In the genomic region with DNA sequence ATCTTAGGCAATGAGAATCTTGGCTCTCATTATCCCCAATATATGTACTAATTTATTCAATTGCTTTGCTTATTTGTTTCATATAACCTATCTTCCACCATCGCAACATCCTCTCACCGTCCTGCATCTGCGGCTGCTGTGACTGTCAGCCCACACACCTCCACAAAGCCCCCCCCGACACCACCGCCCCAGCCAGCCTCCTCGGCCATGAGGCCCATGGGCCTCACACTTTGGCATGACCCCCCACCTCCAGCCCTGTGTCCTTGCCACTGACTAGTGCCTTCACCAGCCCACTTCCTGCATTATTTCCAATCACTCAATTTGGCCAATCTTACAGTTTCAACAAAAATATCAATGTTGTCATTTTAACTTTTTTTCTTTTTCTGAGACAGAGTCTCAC, we compare ENCODE assay signal across 1 cellular context.
TF ChIP-seq lines count a peak whose summit lies in the region.

No MANE protein-coding gene starts in this region.

TF ChIP-seq in GM23338, 12 proteins besides CTCF, POLR2A, EP300 and RAD21 (continued from another document):
- TF ChIP-seq JUNB (IDR thresholded peaks at IDR 0.05; ENCODE audit: unreplicated experiment) (no peak), EZH2 (IDR thresholded peaks at IDR 0.05; ENCODE audit: low read depth, unreplicated experiment) (no peak), CREB1 (CRISPR knock-in tag; IDR thresholded peaks at IDR 0.05; ENCODE audit: low read depth) (no peak), STAT1 (IDR thresholded peaks at IDR 0.05; ENCODE audit: unreplicated experiment) (no peak), POLR2AphosphoS5 (IDR thresholded peaks at IDR 0.05; ENCODE audit: low read depth) (no peak), EZH2phosphoT487 (IDR thresholded peaks at IDR 0.05; ENCODE audit: unreplicated experiment) (no peak), NANOG (IDR thresholded peaks at IDR 0.05; ENCODE audit: borderline replicate concordance) (no peak)
- TF ChIP-seq, protein P1, sequence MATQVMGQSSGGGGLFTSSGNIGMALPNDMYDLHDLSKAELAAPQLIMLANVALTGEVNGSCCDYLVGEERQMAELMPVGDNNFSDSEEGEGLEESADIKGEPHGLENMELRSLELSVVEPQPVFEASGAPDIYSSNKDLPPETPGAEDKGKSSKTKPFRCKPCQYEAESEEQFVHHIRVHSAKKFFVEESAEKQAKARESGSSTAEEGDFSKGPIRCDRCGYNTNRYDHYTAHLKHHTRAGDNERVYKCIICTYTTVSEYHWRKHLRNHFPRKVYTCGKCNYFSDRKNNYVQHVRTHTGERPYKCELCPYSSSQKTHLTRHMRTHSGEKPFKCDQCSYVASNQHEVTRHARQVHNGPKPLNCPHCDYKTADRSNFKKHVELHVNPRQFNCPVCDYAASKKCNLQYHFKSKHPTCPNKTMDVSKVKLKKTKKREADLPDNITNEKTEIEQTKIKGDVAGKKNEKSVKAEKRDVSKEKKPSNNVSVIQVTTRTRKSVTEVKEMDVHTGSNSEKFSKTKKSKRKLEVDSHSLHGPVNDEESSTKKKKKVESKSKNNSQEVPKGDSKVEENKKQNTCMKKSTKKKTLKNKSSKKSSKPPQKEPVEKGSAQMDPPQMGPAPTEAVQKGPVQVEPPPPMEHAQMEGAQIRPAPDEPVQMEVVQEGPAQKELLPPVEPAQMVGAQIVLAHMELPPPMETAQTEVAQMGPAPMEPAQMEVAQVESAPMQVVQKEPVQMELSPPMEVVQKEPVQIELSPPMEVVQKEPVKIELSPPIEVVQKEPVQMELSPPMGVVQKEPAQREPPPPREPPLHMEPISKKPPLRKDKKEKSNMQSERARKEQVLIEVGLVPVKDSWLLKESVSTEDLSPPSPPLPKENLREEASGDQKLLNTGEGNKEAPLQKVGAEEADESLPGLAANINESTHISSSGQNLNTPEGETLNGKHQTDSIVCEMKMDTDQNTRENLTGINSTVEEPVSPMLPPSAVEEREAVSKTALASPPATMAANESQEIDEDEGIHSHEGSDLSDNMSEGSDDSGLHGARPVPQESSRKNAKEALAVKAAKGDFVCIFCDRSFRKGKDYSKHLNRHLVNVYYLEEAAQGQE (IDR thresholded peaks at IDR 0.05; ENCODE audit: unreplicated experiment) = no peak
- TF ChIP-seq, protein P2, sequence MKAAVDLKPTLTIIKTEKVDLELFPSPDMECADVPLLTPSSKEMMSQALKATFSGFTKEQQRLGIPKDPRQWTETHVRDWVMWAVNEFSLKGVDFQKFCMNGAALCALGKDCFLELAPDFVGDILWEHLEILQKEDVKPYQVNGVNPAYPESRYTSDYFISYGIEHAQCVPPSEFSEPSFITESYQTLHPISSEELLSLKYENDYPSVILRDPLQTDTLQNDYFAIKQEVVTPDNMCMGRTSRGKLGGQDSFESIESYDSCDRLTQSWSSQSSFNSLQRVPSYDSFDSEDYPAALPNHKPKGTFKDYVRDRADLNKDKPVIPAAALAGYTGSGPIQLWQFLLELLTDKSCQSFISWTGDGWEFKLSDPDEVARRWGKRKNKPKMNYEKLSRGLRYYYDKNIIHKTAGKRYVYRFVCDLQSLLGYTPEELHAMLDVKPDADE (IDR thresholded peaks at IDR 0.05) = no peak
- TF ChIP-seq, protein P3, sequence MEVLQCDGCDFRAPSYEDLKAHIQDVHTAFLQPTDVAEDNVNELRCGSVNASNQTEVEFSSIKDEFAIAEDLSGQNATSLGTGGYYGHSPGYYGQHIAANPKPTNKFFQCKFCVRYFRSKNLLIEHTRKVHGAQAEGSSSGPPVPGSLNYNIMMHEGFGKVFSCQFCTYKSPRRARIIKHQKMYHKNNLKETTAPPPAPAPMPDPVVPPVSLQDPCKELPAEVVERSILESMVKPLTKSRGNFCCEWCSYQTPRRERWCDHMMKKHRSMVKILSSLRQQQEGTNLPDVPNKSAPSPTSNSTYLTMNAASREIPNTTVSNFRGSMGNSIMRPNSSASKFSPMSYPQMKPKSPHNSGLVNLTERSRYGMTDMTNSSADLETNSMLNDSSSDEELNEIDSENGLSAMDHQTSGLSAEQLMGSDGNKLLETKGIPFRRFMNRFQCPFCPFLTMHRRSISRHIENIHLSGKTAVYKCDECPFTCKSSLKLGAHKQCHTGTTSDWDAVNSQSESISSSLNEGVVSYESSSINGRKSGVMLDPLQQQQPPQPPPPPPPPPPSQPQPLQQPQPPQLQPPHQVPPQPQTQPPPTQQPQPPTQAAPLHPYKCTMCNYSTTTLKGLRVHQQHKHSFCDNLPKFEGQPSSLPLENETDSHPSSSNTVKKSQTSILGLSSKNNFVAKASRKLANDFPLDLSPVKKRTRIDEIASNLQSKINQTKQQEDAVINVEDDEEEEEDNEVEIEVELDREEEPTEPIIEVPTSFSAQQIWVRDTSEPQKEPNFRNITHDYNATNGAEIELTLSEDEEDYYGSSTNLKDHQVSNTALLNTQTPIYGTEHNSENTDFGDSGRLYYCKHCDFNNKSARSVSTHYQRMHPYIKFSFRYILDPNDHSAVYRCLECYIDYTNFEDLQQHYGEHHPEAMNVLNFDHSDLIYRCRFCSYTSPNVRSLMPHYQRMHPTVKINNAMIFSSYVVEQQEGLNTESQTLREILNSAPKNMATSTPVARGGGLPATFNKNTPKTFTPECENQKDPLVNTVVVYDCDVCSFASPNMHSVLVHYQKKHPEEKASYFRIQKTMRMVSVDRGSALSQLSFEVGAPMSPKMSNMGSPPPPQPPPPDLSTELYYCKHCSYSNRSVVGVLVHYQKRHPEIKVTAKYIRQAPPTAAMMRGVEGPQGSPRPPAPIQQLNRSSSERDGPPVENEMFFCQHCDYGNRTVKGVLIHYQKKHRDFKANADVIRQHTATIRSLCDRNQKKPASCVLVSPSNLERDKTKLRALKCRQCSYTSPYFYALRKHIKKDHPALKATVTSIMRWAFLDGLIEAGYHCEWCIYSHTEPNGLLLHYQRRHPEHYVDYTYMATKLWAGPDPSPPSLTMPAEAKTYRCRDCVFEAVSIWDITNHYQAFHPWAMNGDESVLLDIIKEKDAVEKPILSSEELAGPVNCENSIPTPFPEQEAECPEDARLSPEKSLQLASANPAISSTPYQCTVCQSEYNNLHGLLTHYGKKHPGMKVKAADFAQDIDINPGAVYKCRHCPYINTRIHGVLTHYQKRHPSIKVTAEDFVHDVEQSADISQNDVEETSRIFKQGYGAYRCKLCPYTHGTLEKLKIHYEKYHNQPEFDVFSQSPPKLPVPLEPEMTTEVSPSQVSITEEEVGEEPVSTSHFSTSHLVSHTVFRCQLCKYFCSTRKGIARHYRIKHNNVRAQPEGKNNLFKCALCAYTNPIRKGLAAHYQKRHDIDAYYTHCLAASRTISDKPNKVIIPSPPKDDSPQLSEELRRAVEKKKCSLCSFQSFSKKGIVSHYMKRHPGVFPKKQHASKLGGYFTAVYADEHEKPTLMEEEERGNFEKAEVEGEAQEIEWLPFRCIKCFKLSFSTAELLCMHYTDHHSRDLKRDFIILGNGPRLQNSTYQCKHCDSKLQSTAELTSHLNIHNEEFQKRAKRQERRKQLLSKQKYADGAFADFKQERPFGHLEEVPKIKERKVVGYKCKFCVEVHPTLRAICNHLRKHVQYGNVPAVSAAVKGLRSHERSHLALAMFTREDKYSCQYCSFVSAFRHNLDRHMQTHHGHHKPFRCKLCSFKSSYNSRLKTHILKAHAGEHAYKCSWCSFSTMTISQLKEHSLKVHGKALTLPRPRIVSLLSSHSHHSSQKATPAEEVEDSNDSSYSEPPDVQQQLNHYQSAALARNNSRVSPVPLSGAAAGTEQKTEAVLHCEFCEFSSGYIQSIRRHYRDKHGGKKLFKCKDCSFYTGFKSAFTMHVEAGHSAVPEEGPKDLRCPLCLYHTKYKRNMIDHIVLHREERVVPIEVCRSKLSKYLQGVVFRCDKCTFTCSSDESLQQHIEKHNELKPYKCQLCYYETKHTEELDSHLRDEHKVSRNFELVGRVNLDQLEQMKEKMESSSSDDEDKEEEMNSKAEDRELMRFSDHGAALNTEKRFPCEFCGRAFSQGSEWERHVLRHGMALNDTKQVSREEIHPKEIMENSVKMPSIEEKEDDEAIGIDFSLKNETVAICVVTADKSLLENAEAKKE (CRISPR knock-in tag; IDR thresholded peaks at IDR 0.05) = no peak
